ENCODE assay signal across 11 cellular contexts in genomic region chr1:115837762-115838421, GRCh38. TPM values are rescaled to one million over a fixed set of nuclear protein-coding genes. Genes with fewer than 3 reads are reported as not detected.
DNase-seq lines count a peak whose midpoint lies in the region; ATAC-seq and TF ChIP-seq lines count a peak whose summit lies in the region.
"Had no signal": no experiment of that assay in that cellular context is flagged by ENCODE, and none has a peak within 500 bp of the region (broad histone marks: within the 10 kb centered on the region; RNA-seq: fewer than 3 reads in every experiment).

No MANE protein-coding gene starts in this region.

- H3K27me3 Mint-ChIP-seq in CD14-positive monocyte (ENCODE audit: low read depth in 3 of 3) (peaks cover 74 to 82% (median 81%) of the 10 kb centered on the region in 3 donors), endothelial cell (ENCODE audit: unreplicated experiment) (peaks cover 5% of the 10 kb centered on the region), nephron progenitor cell (ENCODE audit: low read depth, poor library complexity) (peaks cover 79% of the 10 kb centered on the region)

- intact Hi-C loops in CD14-positive monocyte (cut with micrococcal nuclease), result no loop called here

- H3K4me3 Mint-ChIP-seq in CD14-positive monocyte (peak overlapping the region; percentile 59 to 96), endothelial cell (ENCODE audit: unreplicated experiment) (peak overlapping the region; percentile 77), nephron progenitor cell (peak overlapping the region; percentile 67)
- H3K4me3 Mint-ChIP-seq: activated naive CD4-positive, alpha-beta T cell treated with anti-CD3 and anti-CD28 coated beads for 36 hours had no signal

- peak overlapping the region; percentile 81 for H3K4me3 ChIP-seq in HUES48 (ENCODE audit: low read depth, low read length)

- H3K9me3 Mint-ChIP-seq in CD14-positive monocyte (peaks cover 0 to 15% (median 4%) of the 10 kb centered on the region in 7 donors), endothelial cell (ENCODE audit: unreplicated experiment) (no peaks in the 10 kb centered on the region), nephron progenitor cell (no peaks in the 10 kb centered on the region)
- H3K9me3 Mint-ChIP-seq: activated naive CD4-positive, alpha-beta T cell treated with anti-CD3 and anti-CD28 coated beads for 36 hours had no signal

- H3K27ac Mint-ChIP-seq in CD14-positive monocyte (no peak overlapping the region), endothelial cell (ENCODE audit: unreplicated experiment) (no peak overlapping the region), nephron progenitor cell (no peak overlapping the region)
- H3K27ac Mint-ChIP-seq: activated naive CD4-positive, alpha-beta T cell treated with anti-CD3 and anti-CD28 coated beads for 36 hours had no signal

- DNase-seq in CD14-positive monocyte (ENCODE audit: low spot score) (no peak), endothelial cell (ENCODE audit: low spot score) (peak; percentile 38), nephron progenitor cell (peak; percentile 46), A172 (ENCODE audit: low spot score) (no peak)
- DNase-seq: activated naive CD4-positive, alpha-beta T cell treated with anti-CD3 and anti-CD28 coated beads for 36 hours had no signal

- H3K9me3 ChIP-seq in HUES48 (ENCODE audit: control insufficient read depth, insufficient read depth, low read length), result no peaks in the 10 kb centered on the region

- H3K36me3 ChIP-seq in HUES48 (ENCODE audit: control insufficient read depth, insufficient read depth, low read length), result no peaks in the 10 kb centered on the region

- no peak for TF ChIP-seq CTCF in CD14-positive monocyte (IDR thresholded peaks at IDR 0.05)
- no peak for TF ChIP-seq CTCF in endothelial cell (IDR thresholded peaks at IDR 0.05; ENCODE audit: unreplicated experiment)
- no peak for TF ChIP-seq CTCF in nephron progenitor cell (IDR thresholded peaks at IDR 0.05)

- no peak for ATAC-seq in GM18498 (IDR thresholded peaks at IDR 0.05; ENCODE audit: unreplicated experiment)
- no peak for ATAC-seq in GM21576 (IDR thresholded peaks at IDR 0.05; ENCODE audit: unreplicated experiment)
- no peak for ATAC-seq in GM18520 (IDR thresholded peaks at IDR 0.05; ENCODE audit: unreplicated experiment)
- ATAC-seq: SK-N-SH treated with all-trans-retinoic acid at 6 μM for 48 hours had no signal

- peaks cover 71% of the 10 kb centered on the region for H3K27me3 ChIP-seq in HUES48 (ENCODE audit: control insufficient read depth, insufficient read depth, low read length)

- peak overlapping the region; percentile 81; the same call in 1 of the 2 replicates for H3K9ac ChIP-seq in HUES48 (ENCODE audit: low read depth, low read length)
- H3K9ac ChIP-seq: KMS-11 had no signal

- H3K27ac ChIP-seq in HUES48 (ENCODE audit: low read depth, low read length), result no peak overlapping the region
- H3K27ac ChIP-seq: KMS-11 had no signal

- peaks cover 14% of the 10 kb centered on the region; the same call in 1 of the 2 replicates for H3K4me1 ChIP-seq in HUES48 (ENCODE audit: control insufficient read depth, insufficient read depth, low read length)

- H3K4me1 Mint-ChIP-seq in CD14-positive monocyte (peaks cover 35% of the 10 kb centered on the region), endothelial cell (ENCODE audit: unreplicated experiment) (peaks cover 18% of the 10 kb centered on the region), nephron progenitor cell (peaks cover 4% of the 10 kb centered on the region)

- H3K36me3 Mint-ChIP-seq in CD14-positive monocyte, result peaks cover 3 to 5% of the 10 kb centered on the region in 2 donors
- H3K36me3 Mint-ChIP-seq in endothelial cell (ENCODE audit: low read depth, unreplicated experiment), result no peaks in the 10 kb centered on the region
- no peaks in the 10 kb centered on the region for H3K36me3 Mint-ChIP-seq in nephron progenitor cell (ENCODE audit: low read depth)

RNA-seq across cellular contexts. Expression of gene NHLH2, which starts 3.0 kb away (rescaled TPM):
- not detected for polyA plus RNA-seq in CD14-positive monocyte
- 2.3 TPM for total RNA-seq in endothelial cell (ENCODE audit: unreplicated experiment)
- total RNA-seq in A172 (2014; rRNA removed; shearing (Covaris generic)), result 0.07 TPM in 1 of 2 replicates, not detected in the other
- total RNA-seq: activated naive CD4-positive, alpha-beta T cell treated with anti-CD3 and anti-CD28 coated beads for 36 hours had no signal

Comparison
In these comparisons a context has a peak if more than half of its experiments do, and no peak if none do; other contexts are left out.
1. DNase-seq: peak in endothelial cell (single experiment) and nephron progenitor cell (single experiment); none in CD14-positive monocyte (single experiment) and A172 (single experiment).
2. Peak in every context shown above with its lines, with median percentiles within 50 percentile points of each other: H3K4me3 Mint-ChIP-seq.